26 cellular contexts compared by ENCODE assay signal in the genomic region with DNA sequence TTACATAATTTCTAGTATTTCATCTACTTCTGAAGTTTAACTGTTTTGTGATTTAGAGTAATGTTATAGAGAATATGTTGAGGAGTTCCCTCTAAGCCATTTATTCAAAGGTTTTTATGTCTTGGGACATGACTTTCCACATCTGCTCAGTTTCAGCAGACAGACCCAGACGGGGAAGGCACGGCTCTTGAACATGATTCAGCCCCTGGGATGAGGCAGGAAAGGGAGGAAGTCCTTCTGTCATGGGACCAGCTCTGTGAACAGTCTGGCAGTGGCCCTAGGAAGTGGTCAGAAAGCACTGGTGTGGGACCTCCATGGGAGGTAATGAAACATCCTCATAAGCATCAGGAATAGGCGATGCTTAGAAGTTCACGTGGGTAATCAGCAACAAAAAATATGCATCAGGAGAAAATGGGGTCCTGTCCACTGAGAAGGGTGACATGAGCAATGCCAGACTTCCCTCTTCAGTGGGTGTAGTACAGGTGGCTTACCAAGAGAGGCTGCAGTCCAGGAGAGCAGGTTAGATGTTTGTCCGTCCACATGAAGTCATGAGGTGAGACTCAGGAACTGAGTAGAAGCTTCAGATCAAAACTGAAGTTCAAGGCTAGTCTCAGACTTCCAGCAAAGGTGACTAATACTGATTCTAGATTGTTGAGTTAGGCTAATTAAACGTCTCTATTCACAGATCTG.
DNase-seq lines count a peak whose midpoint lies in the region; ATAC-seq and TF ChIP-seq lines count a peak whose summit lies in the region.
"Had no signal": no experiment of that assay in that cellular context is flagged by ENCODE, and none has a peak within 500 bp of the region (broad histone marks: within the 10 kb centered on the region; RNA-seq: fewer than 3 reads in every experiment).

No MANE protein-coding gene starts in this region.

- no peak for TF ChIP-seq POLR2A in suprapubic skin (IDR thresholded peaks at IDR 0.05)

- 59% methylated on average over 6 of the region's 6 CpGs for WGBS in suprapubic skin

- H3K36me3 ChIP-seq in suprapubic skin, result no peaks in the 10 kb centered on the region
- H3K36me3 ChIP-seq: adrenal gland, BE2C, gastrocnemius medialis, left lung, MG63, sigmoid colon, vagina had no signal

- H3K4me3 ChIP-seq in AG04450 (ENCODE audit: low read depth, low read length) (no peak overlapping the region), cardiac fibroblast (replicated peaks in 1 of 2; ENCODE audit: low read depth in 2 of 2, low read length in 2 of 2) (no peak overlapping the region), suprapubic skin (no peak overlapping the region)
- H3K4me3 ChIP-seq: adrenal gland, gastrocnemius medialis, left lung, MG63, sigmoid colon, vagina had no signal

- no peak for ATAC-seq in HG02623 (IDR thresholded peaks at IDR 0.05; ENCODE audit: unreplicated experiment)
- ATAC-seq: activated CD4-positive, CD25-positive, alpha-beta regulatory T cell treated with anti-CD3 and anti-CD28 coated beads, Interleukin-2, amount 50 U/mL, for 24 hours; gastrocnemius medialis; left lung had no signal

- POLR2A ChIA-PET in AG04450 (lab: Yijun Ruan, JAX), result no interaction called here

- H3K27me3 ChIP-seq in AG04450 (ENCODE audit: control insufficient read depth, insufficient read depth, low read length) (no peaks in the 10 kb centered on the region), suprapubic skin (no peaks in the 10 kb centered on the region)
- H3K27me3 ChIP-seq: adrenal gland, BE2C, gastrocnemius medialis, left lung, MG63, sigmoid colon, vagina had no signal

- no peak for TF ChIP-seq EP300 in suprapubic skin (IDR thresholded peaks at IDR 0.05)

- CTCF ChIA-PET in AG04450 (lab: Charles Lee), result interaction anchor here (1.0 kb wide), 1 partner anchor 10 kb away, joined by 3 read pairs; no protein-coding TSS in a partner anchor

- no peaks in the 10 kb centered on the region for H3K4me1 ChIP-seq in suprapubic skin
- H3K4me1 ChIP-seq: adrenal gland, BE2C, gastrocnemius medialis, left lung, sigmoid colon, vagina had no signal

- H3K27ac ChIP-seq in AG04450 (ENCODE audit: low read depth, low read length) (no peak overlapping the region), suprapubic skin (no peak overlapping the region)
- H3K27ac ChIP-seq: adrenal gland, gastrocnemius medialis, left lung, RWPE1, sigmoid colon, vagina had no signal

- 0 out of 2 replicates have a peak, but pooled peaks have one; percentile 1 for TF ChIP-seq CTCF in AG04450 (IDR thresholded peaks at IDR 0.05; ENCODE audit: low read depth, low read length)
- no peak for TF ChIP-seq CTCF in cardiac fibroblast (IDR thresholded peaks at IDR 0.05; ENCODE audit: low read depth, low read length)
- TF ChIP-seq CTCF in GM20000 (IDR thresholded peaks at IDR 0.05; ENCODE audit: extremely low read depth, missing control alignments), result no peak
- TF ChIP-seq CTCF in suprapubic skin (IDR thresholded peaks at IDR 0.05), result no peak

- DNase-seq in AG04450 (ENCODE audit: low read depth, low spot score) (no peak), LHCN-M2 (ENCODE audit: low read depth) (peak; percentile 42), cardiac fibroblast (ENCODE audit: low read depth in 2 of 2) (peak; percentile 14 to 76), kidney tubule cell (ENCODE audit: low spot score) (peak; percentile 6), OCI-M2 (lab: John Stamatoyannopoulos, UW; ENCODE audit: unreplicated experiment) (no peak), GM20000 (ENCODE audit: low spot score) (no peak), suprapubic skin (ENCODE audit: low spot score in 2 of 2) (no peak)
- DNase-seq: activated CD4-positive, alpha-beta T cell treated with anti-CD3 and anti-CD28 coated beads, Interleukin-2, amount 50 U/mL, for 48 hours; activated CD8-positive, alpha-beta memory T cell treated with anti-CD3 and anti-CD28 coated beads, Interleukin-2, amount 50 U/mL, for 4 hours; activated naive CD4-positive, alpha-beta T cell treated with anti-CD3 and anti-CD28 coated beads for 36 hours; adrenal gland; BE2C; DMS79; effector CD4-positive, alpha-beta T cell; gastrocnemius medialis; left lung; MG63; NCI-H1436 treated with DMSO at 0.1 percent for 48 hours; NCI-H748 treated with DMSO at 0.1 percent for 48 hours; sigmoid colon; stimulated activated naive CD4-positive, alpha-beta T cell treated with Interleukin-2 at 50 U/mL for 16 hours; T-helper 1 cell had no signal

- no peaks in the 10 kb centered on the region for H3K9me3 ChIP-seq in AG04450 (ENCODE audit: control insufficient read depth, insufficient read depth, low read length)
- H3K9me3 ChIP-seq in suprapubic skin, result peaks cover 4% of the 10 kb centered on the region
- H3K9me3 ChIP-seq: adrenal gland, BE2C, MG63, vagina had no signal

Comparison
In these comparisons a context has a peak if more than half of its experiments do, and no peak if none do; other contexts are left out.
1. DNase-seq: peak in LHCN-M2 (single experiment), cardiac fibroblast (2 of 2) and kidney tubule cell (single experiment); none in AG04450 (single experiment), OCI-M2 (single experiment), GM20000 (single experiment) and suprapubic skin (0 of 2).